In genomic region chr1:32772281-32773017, GRCh38 we compare ENCODE assay signal across 13 cellular contexts. TPM values are rescaled to one million over a fixed set of nuclear protein-coding genes. Genes with fewer than 3 reads are reported as not detected.
DNase-seq lines count a peak whose midpoint lies in the region; ATAC-seq and TF ChIP-seq lines count a peak whose summit lies in the region.
"Had no signal": no experiment of that assay in that cellular context is flagged by ENCODE, and none has a peak within 500 bp of the region (broad histone marks: within the 10 kb centered on the region; RNA-seq: fewer than 3 reads in every experiment).

No MANE protein-coding gene starts in this region.

- ATAC-seq in HG02588 (IDR thresholded peaks at IDR 0.05; ENCODE audit: unreplicated experiment) (no peak), HG03565 (IDR thresholded peaks at IDR 0.05; ENCODE audit: unreplicated experiment) (no peak), GM18517 (IDR thresholded peaks at IDR 0.05; ENCODE audit: unreplicated experiment) (no peak)

- CTCF ChIA-PET in activated naive CD4-positive, alpha-beta T cell treated with anti-CD3 and anti-CD28 coated beads, Interleukin-2, amount 10 ng/mL, durations not matched to agents 7 days and 5 days (lab: Charles Lee) = interaction anchor here (0.6 to 10.7 kb wide), 19 partner anchors 9 to 371 kb away, joined by 3 to 204 read pairs (median 6); no protein-coding TSS in a partner anchor
- CTCF ChIA-PET in activated naive CD4-positive, alpha-beta T cell treated with anti-CD3 and anti-CD28 coated beads for 36 hours (lab: Charles Lee) = interaction anchor here (0.5 to 6.5 kb wide), 23 partner anchors 10 to 687 kb away, joined by 3 to 126 read pairs (median 4); no protein-coding TSS in a partner anchor

- H3K9me3 Mint-ChIP-seq in activated naive CD4-positive, alpha-beta T cell treated with anti-CD3 and anti-CD28 coated beads, Interleukin-2, amount 10 ng/mL, durations not matched to agents 7 days and 5 days = no peaks in the 10 kb centered on the region
- no peaks in the 10 kb centered on the region for H3K9me3 Mint-ChIP-seq in activated naive CD4-positive, alpha-beta T cell treated with anti-CD3 and anti-CD28 coated beads for 36 hours
- H3K9me3 Mint-ChIP-seq in IgD-negative memory B cell = no peaks in the 10 kb centered on the region
- H3K9me3 Mint-ChIP-seq: immature natural killer cell; stimulated activated naive B cell treated with anti-CD40 and anti-IgM and Interleukin-4, amounts not matched to agents 10 μg/mL and 1 μg/mL and 100 μg/mL, for 72 hours had no signal

- peaks cover 8 to 52% (median 35%) of the 10 kb centered on the region in 4 donors for H3K4me1 ChIP-seq in esophagus muscularis mucosa

- no peak for TF ChIP-seq EP300 in esophagus muscularis mucosa (IDR thresholded peaks at IDR 0.05)

- no peak for DNase-seq in activated naive CD4-positive, alpha-beta T cell treated with anti-CD3 and anti-CD28 coated beads, Interleukin-2, amount 10 ng/mL, durations not matched to agents 7 days and 5 days
- no peak for DNase-seq in activated naive CD4-positive, alpha-beta T cell treated with anti-CD3 and anti-CD28 coated beads for 36 hours
- DNase-seq in esophagus muscularis mucosa (ENCODE audit: extremely low spot score) = no peak
- DNase-seq in posterior vena cava (ENCODE audit: low spot score) = peak; percentile 54
- DNase-seq: amniotic stem cell, NCI-H1436 treated with DMSO at 0.1 percent for 48 hours had no signal

- H3K27me3 Mint-ChIP-seq in activated naive CD4-positive, alpha-beta T cell treated with anti-CD3 and anti-CD28 coated beads, Interleukin-2, amount 10 ng/mL, durations not matched to agents 7 days and 5 days = no peaks in the 10 kb centered on the region
- no peaks in the 10 kb centered on the region for H3K27me3 Mint-ChIP-seq in activated naive CD4-positive, alpha-beta T cell treated with anti-CD3 and anti-CD28 coated beads for 36 hours (ENCODE audit: low read depth)
- no peaks in the 10 kb centered on the region for H3K27me3 Mint-ChIP-seq in IgD-negative memory B cell
- H3K27me3 Mint-ChIP-seq: stimulated activated naive B cell treated with anti-CD40 and anti-IgM and Interleukin-4, amounts not matched to agents 10 μg/mL and 1 μg/mL and 100 μg/mL, for 72 hours had no signal

- H3K9me3 ChIP-seq in esophagus muscularis mucosa = no peaks in the 10 kb centered on the region
- H3K9me3 ChIP-seq: upper lobe of right lung had no signal

- peaks cover 7% of the 10 kb centered on the region for H3K4me1 Mint-ChIP-seq in activated naive CD4-positive, alpha-beta T cell treated with anti-CD3 and anti-CD28 coated beads, Interleukin-2, amount 10 ng/mL, durations not matched to agents 7 days and 5 days
- peaks cover 10% of the 10 kb centered on the region for H3K4me1 Mint-ChIP-seq in activated naive CD4-positive, alpha-beta T cell treated with anti-CD3 and anti-CD28 coated beads for 36 hours (ENCODE audit: low read depth)
- peaks cover 0 to 4% (median 0%) of the 10 kb centered on the region in 3 donors for H3K4me1 Mint-ChIP-seq in IgD-negative memory B cell

- 83% methylated on average over 10 of the region's 10 CpGs for WGBS in esophagus muscularis mucosa

- peaks cover 19% of the 10 kb centered on the region for H3K36me3 Mint-ChIP-seq in activated naive CD4-positive, alpha-beta T cell treated with anti-CD3 and anti-CD28 coated beads, Interleukin-2, amount 10 ng/mL, durations not matched to agents 7 days and 5 days
- H3K36me3 Mint-ChIP-seq in activated naive CD4-positive, alpha-beta T cell treated with anti-CD3 and anti-CD28 coated beads for 36 hours (ENCODE audit: low read depth) = peaks cover 8% of the 10 kb centered on the region
- no peaks in the 10 kb centered on the region for H3K36me3 Mint-ChIP-seq in IgD-negative memory B cell

- TF ChIP-seq CTCF in esophagus muscularis mucosa (IDR thresholded peaks at IDR 0.05) = no peak

- H3K27ac ChIP-seq in esophagus muscularis mucosa (replicated peaks in 1 of 4) = peak overlapping the region; percentile 2 to 57 (median 40)
- H3K27ac ChIP-seq: upper lobe of right lung had no signal

- no peak for TF ChIP-seq POLR2A in esophagus muscularis mucosa (IDR thresholded peaks at IDR 0.05; ENCODE audit: low read depth)

- no peak overlapping the region for H3K4me3 ChIP-seq in esophagus muscularis mucosa
- H3K4me3 ChIP-seq: upper lobe of right lung had no signal

- intact Hi-C loops in activated naive CD4-positive, alpha-beta T cell treated with anti-CD3 and anti-CD28 coated beads for 36 hours (cut with micrococcal nuclease) = loop anchor here (1.0 to 2.0 kb wide), 5 partner anchors 56 to 324 kb away; no protein-coding TSS in a partner anchor
- intact Hi-C loops in esophagus muscularis mucosa (cut with DNase I) (loop anchor here (1.0 to 10.0 kb wide), 2 partner anchors 60 to 258 kb away; no protein-coding TSS in a partner anchor), posterior vena cava (cut with DNase I) (loop anchor here (5.0 kb wide), 1 partner anchor 60 kb away; no protein-coding TSS in a partner anchor)

- no peaks in the 10 kb centered on the region for H3K27me3 ChIP-seq in esophagus muscularis mucosa
- H3K27me3 ChIP-seq: upper lobe of right lung had no signal

- peaks cover 0 to 81% (median 63%) of the 10 kb centered on the region in 4 donors for H3K36me3 ChIP-seq in esophagus muscularis mucosa

- no peak overlapping the region for H3K4me3 Mint-ChIP-seq in activated naive CD4-positive, alpha-beta T cell treated with anti-CD3 and anti-CD28 coated beads, Interleukin-2, amount 10 ng/mL, durations not matched to agents 7 days and 5 days
- H3K4me3 Mint-ChIP-seq in activated naive CD4-positive, alpha-beta T cell treated with anti-CD3 and anti-CD28 coated beads for 36 hours = no peak overlapping the region
- H3K4me3 Mint-ChIP-seq in IgD-negative memory B cell = no peak overlapping the region
- H3K4me3 Mint-ChIP-seq: stimulated activated naive B cell treated with anti-CD40 and anti-IgM and Interleukin-4, amounts not matched to agents 10 μg/mL and 1 μg/mL and 100 μg/mL, for 72 hours had no signal

- peak overlapping the region; percentile 55 for H3K27ac Mint-ChIP-seq in activated naive CD4-positive, alpha-beta T cell treated with anti-CD3 and anti-CD28 coated beads, Interleukin-2, amount 10 ng/mL, durations not matched to agents 7 days and 5 days
- H3K27ac Mint-ChIP-seq in activated naive CD4-positive, alpha-beta T cell treated with anti-CD3 and anti-CD28 coated beads for 36 hours = no peak overlapping the region
- peak overlapping the region in 2 of 3 donors; percentile 16 to 57 for H3K27ac Mint-ChIP-seq in IgD-negative memory B cell

RNA-seq across cellular contexts. Expression of gene YARS1, which starts 44.7 kb away (rescaled TPM):
- 100 to 1,000 TPM; 293 to 312 TPM for total RNA-seq in activated naive CD4-positive, alpha-beta T cell treated with anti-CD3 and anti-CD28 coated beads for 36 hours
- 41.8 TPM for polyA plus RNA-seq in IgD-negative memory B cell
- total RNA-seq in esophagus muscularis mucosa = 10 to 100 TPM; 34.1 to 55.7 (median 38.8) TPM
- 10 to 100 TPM; 74.2 to 85.5 TPM for total RNA-seq in posterior vena cava

RNA-seq across cellular contexts. Expression of gene S100PBP, which starts 45.0 kb away (rescaled TPM):
- 10 to 100 TPM; 26.1 to 31.2 TPM for total RNA-seq in activated naive CD4-positive, alpha-beta T cell treated with anti-CD3 and anti-CD28 coated beads for 36 hours
- 10.7 TPM for polyA plus RNA-seq in IgD-negative memory B cell
- total RNA-seq in esophagus muscularis mucosa = 10 to 100 TPM; 14.9 to 24.1 (median 18.6) TPM
- 10 to 100 TPM; 24.2 to 30.8 TPM for total RNA-seq in posterior vena cava
